29 cellular contexts compared by ENCODE assay signal in the genomic region with DNA sequence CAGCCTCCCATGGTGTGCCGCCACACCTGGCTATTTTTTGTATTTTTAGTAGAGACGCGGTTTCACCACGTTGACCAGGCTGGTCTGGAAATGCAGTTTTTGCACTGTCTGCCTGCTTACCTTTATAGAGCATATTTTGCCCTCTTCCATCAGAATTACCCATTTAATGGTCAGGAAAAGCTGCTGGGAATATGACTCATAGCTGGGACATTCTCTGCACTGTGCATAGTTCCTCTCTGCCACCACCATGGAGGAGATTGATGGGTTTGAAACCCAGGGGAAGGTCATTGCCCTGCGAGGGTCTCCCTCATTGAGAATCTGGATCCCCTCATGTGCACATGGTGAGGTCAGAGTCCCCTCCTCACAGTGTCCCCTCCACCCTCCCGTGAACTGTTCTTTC. TPM values are rescaled to one million over a fixed set of nuclear protein-coding genes. Genes with fewer than 3 reads are reported as not detected.
DNase-seq lines count a peak whose midpoint lies in the region; ATAC-seq and TF ChIP-seq lines count a peak whose summit lies in the region.
"Had no signal": no experiment of that assay in that cellular context is flagged by ENCODE, and none has a peak within 500 bp of the region (broad histone marks: within the 10 kb centered on the region; RNA-seq: fewer than 3 reads in every experiment).

No MANE protein-coding gene starts in this region.

- H3K9me3 ChIP-seq in SK-N-SH (no peaks in the 10 kb centered on the region), PC-3 (ENCODE audit: low read length) (no peaks in the 10 kb centered on the region), HAP-1 (no peaks in the 10 kb centered on the region)

- no peak overlapping the region for H3K9ac ChIP-seq in SK-N-SH
- H3K9ac ChIP-seq in PC-3 (ENCODE audit: low read length): no peak overlapping the region
- H3K9ac ChIP-seq: BLaER1, KMS-11 had no signal

- H3K27me3 Mint-ChIP-seq in naive B cell (no peaks in the 10 kb centered on the region), natural killer cell (ENCODE audit: low read depth in 2 of 2) (no peaks in the 10 kb centered on the region)
- H3K27me3 Mint-ChIP-seq: CD4-positive, alpha-beta T cell; IgD-negative memory B cell had no signal

- no peak for TF ChIP-seq CTCF in SK-N-SH (IDR thresholded peaks at IDR 0.05)
- TF ChIP-seq CTCF in PC-3 (conservative IDR thresholded peaks at IDR 0.05; ENCODE audit: low read depth, low read length): no peak
- TF ChIP-seq CTCF in natural killer cell (IDR thresholded peaks at IDR 0.05): no peak

- H3K36me3 ChIP-seq in SK-N-SH (replicated peaks in 1 of 2; ENCODE audit: control insufficient read depth in 1 of 2, insufficient read depth in 2 of 2, low read length in 1 of 2) (no peaks in the 10 kb centered on the region), PC-3 (ENCODE audit: low read depth, low read length) (no peaks in the 10 kb centered on the region), HAP-1 (replicated peaks) (no peaks in the 10 kb centered on the region)
- H3K36me3 ChIP-seq: BLaER1 had no signal

- H3K79me2 ChIP-seq in SK-N-SH (ENCODE audit: insufficient read depth) (no peaks in the 10 kb centered on the region), PC-3 (ENCODE audit: low read length) (no peaks in the 10 kb centered on the region)

- 68% methylated on average over 6 of the region's 6 CpGs for WGBS in SK-N-SH (ENCODE audit: low lambda C conversion rate)

- TF ChIP-seq RAD21 in SK-N-SH (IDR thresholded peaks at IDR 0.05; ENCODE audit: low read length): no peak

- in situ Hi-C loops in HAP-1 (cut with MboI; ENCODE audit: low sequenced_read_pairs): no loop called here

- H3K4me1 Mint-ChIP-seq in naive B cell (peaks cover 23 to 29% (median 24%) of the 10 kb centered on the region in 3 donors), natural killer cell (no peaks in the 10 kb centered on the region)

- H3F3A ChIP-seq in SK-N-SH (replicated peaks; ENCODE audit: insufficient read depth): no peaks in the 10 kb centered on the region
- no peaks in the 10 kb centered on the region for H3F3A ChIP-seq in PC-3 (ENCODE audit: low read length, unreplicated experiment)

- ATAC-seq in SK-N-SH treated with all-trans-retinoic acid at 6 μM for 48 hours (no peak), PC-3 (0 out of 2 replicates have a peak, but pooled peaks have one; percentile 4), naive B cell (ENCODE audit: low read depth in 2 of 2) (no peak), natural killer cell (no peak)
- ATAC-seq: GM23338, Panc1 had no signal

- TF ChIP-seq EP300 in SK-N-SH (IDR thresholded peaks at IDR 0.05; ENCODE audit: borderline replicate concordance in 1 of 2, low read depth in 1 of 2, low read length in 1 of 2): no peak

- BruUV-seq in PC-3 (replicated peaks; lab: Mats Ljungman, UMichigan): no TSS peak

- no peak overlapping the region for H3K4me2 ChIP-seq in SK-N-SH
- no peak overlapping the region for H3K4me2 ChIP-seq in PC-3 (ENCODE audit: low read length)
- H3K4me2 ChIP-seq: BLaER1, GM23338, KMS-11 had no signal

- H2AFZ ChIP-seq in SK-N-SH (ENCODE audit: low read depth) (no peak overlapping the region), PC-3 (ENCODE audit: low read length) (no peak overlapping the region)
- H2AFZ ChIP-seq: GM23338 had no signal

- H3K27ac ChIP-seq in SK-N-SH (ENCODE audit: low read depth in 2 of 2, low read length in 1 of 2): no peak overlapping the region
- no peak overlapping the region for H3K27ac ChIP-seq in PC-3 (ENCODE audit: low read length)
- H3K27ac ChIP-seq: 22Rv1, BLaER1, KMS-11, RWPE1 had no signal

- H3K9me3 Mint-ChIP-seq in naive B cell (peaks cover 0 to 5% (median 0%) of the 10 kb centered on the region in 7 donors), natural killer cell (no peaks in the 10 kb centered on the region)
- H3K9me3 Mint-ChIP-seq: CD4-positive, alpha-beta T cell; IgD-negative memory B cell had no signal

- H3K9me2 ChIP-seq in SK-N-SH (no peaks in the 10 kb centered on the region), PC-3 (replicated peaks; ENCODE audit: low read length) (no peaks in the 10 kb centered on the region)

- H4K20me1 ChIP-seq in SK-N-SH (ENCODE audit: insufficient read depth): no peaks in the 10 kb centered on the region
- H4K20me1 ChIP-seq in PC-3 (ENCODE audit: low read length): no peaks in the 10 kb centered on the region
- H4K20me1 ChIP-seq: BLaER1 had no signal

- intact Hi-C loops in PC-3 (cut with micrococcal nuclease) (loop anchor here (10.0 kb wide), 1 partner anchor 93 kb away; a partner anchor contains a TSS), natural killer cell (cut with micrococcal nuclease) (no loop called here)

- H3K27me3 ChIP-seq in SK-N-SH (ENCODE audit: insufficient read depth) (no peaks in the 10 kb centered on the region), PC-3 (ENCODE audit: low read length) (no peaks in the 10 kb centered on the region), HAP-1 (ENCODE audit: low read depth) (no peaks in the 10 kb centered on the region)
- H3K27me3 ChIP-seq: BLaER1 had no signal

- H3K4me3 Mint-ChIP-seq in naive B cell (no peak overlapping the region), natural killer cell (no peak overlapping the region)
- H3K4me3 Mint-ChIP-seq: CD4-positive, alpha-beta T cell; GM23338; IgD-negative memory B cell had no signal

- H3K27ac Mint-ChIP-seq in naive B cell: peak overlapping the region in 4 of 6 donors; percentile 16 to 86 (median 48)
- no peak overlapping the region for H3K27ac Mint-ChIP-seq in natural killer cell
- H3K27ac Mint-ChIP-seq: CD4-positive, alpha-beta T cell; GM23338 had no signal

- DNase-seq in SK-N-SH (no peak), EL (peak; percentile 38), PC-3 (no peak), naive B cell (no peak), HAP-1 (ENCODE audit: low spot score in 2 of 2) (no peak), natural killer cell (no peak), HuH-7.5 (ENCODE audit: low spot score) (no peak)
- DNase-seq: ACHN, DMS79, HCEC 1CT, NCI-H1092, NCI-H1417 treated with DMSO at 0.1 percent for 48 hours, NCI-H1694 treated with DMSO at 0.1 percent for 48 hours, NCI-H2081, NCI-H2171, NCI-H226, NCI-H510A, NCI-H69, SHP77 had no signal

- H3K4me1 ChIP-seq in SK-N-SH (ENCODE audit: control insufficient read depth in 1 of 2, insufficient read depth in 2 of 2, low read depth in 1 of 2, low read length in 1 of 2) (no peaks in the 10 kb centered on the region), PC-3 (ENCODE audit: insufficient read depth, low read length) (peaks cover 5% of the 10 kb centered on the region; the same call in 1 of the 2 replicates), HAP-1 (no peaks in the 10 kb centered on the region)

- H3K36me3 Mint-ChIP-seq in naive B cell: peaks cover 6 to 22% of the 10 kb centered on the region in 2 donors
- H3K36me3 Mint-ChIP-seq in natural killer cell: peaks cover 6% of the 10 kb centered on the region

- CTCF ChIA-PET in SK-N-SH (lab: Yijun Ruan, JAX): interaction anchor here (6.7 kb wide), 1 partner anchor 175 kb away, joined by 122 read pairs; no protein-coding TSS in a partner anchor
- CTCF ChIA-PET in PC-3 (lab: Charles Lee): no interaction called here

- H3K4me3 ChIP-seq in SK-N-SH (ENCODE audit: low read depth in 2 of 2, low read length in 1 of 2) (no peak overlapping the region), PC-3 (ENCODE audit: low read length) (no peak overlapping the region), HAP-1 (no peak overlapping the region)
- H3K4me3 ChIP-seq: BLaER1, GM23338 had no signal

- POLR2A ChIA-PET in SK-N-SH (lab: Yijun Ruan, JAX): no interaction called here
- POLR2A ChIA-PET in PC-3 (lab: Charles Lee; ENCODE audit: unreplicated experiment): no interaction called here

TF ChIP-seq in SK-N-SH, 30 proteins besides CTCF, POLR2A, EP300 and RAD21 (continues in another document):
- TF ChIP-seq TEAD4 (IDR thresholded peaks at IDR 0.05; ENCODE audit: borderline replicate concordance, insufficient read depth) (no peak), FOSL2 (IDR thresholded peaks at IDR 0.05; ENCODE audit: borderline replicate concordance, low read depth) (peak; percentile 33; the same call in 1 of the 2 replicates)
- TF ChIP-seq, protein P1, sequence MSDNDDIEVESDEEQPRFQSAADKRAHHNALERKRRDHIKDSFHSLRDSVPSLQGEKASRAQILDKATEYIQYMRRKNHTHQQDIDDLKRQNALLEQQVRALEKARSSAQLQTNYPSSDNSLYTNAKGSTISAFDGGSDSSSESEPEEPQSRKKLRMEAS (IDR thresholded peaks at IDR 0.05; ENCODE audit: low read depth): no peak

TF ChIP-seq in SK-N-SH treated with all-trans-retinoic acid at 6 μM for 48 hours, 23 proteins besides CTCF, POLR2A, EP300 and RAD21:
- no peak for TF ChIP-seq ZNF565 (CRISPR knock-in tag; conservative IDR thresholded peaks at IDR 0.05; ENCODE audit: low read depth)

RNA-seq across cellular contexts. Expression of a gene that starts 32.1 kb away (rescaled TPM):
- polyA plus RNA-seq in SK-N-SH (2012; rRNA removed): 1.6 and 1.9 TPM in 2 replicates
- polyA plus RNA-seq in SK-N-SH (2012; cell fraction: cytosol; rRNA removed): 1.1 TPM in 2 replicates
- 6.9 and 7.6 TPM in 2 replicates for polyA plus RNA-seq in SK-N-SH (2012; cell fraction: nucleus; rRNA removed)
- total RNA-seq in PC-3 (2014; rRNA removed): 12.6 and 22.0 TPM in 2 replicates
- 100 to 1,000 TPM in 2 of 6 donors, 10 to 100 TPM in 4; 62.0 to 119 (median 77.7) TPM for polyA plus RNA-seq in naive B cell (ENCODE audit: low read depth in 6 of 6)
- total RNA-seq in natural killer cell: 10 to 100 TPM; 22.7 to 67.0 (median 60.6) TPM

RNA-seq across cellular contexts. Expression of a gene that starts 49.8 kb away (rescaled TPM):
- polyA plus RNA-seq in SK-N-SH (2012; rRNA removed) (not detected in 2 replicates), naive B cell (ENCODE audit: low read depth in 6 of 6) (not detected)
- not detected in 2 replicates for polyA plus RNA-seq in SK-N-SH (2012; cell fraction: cytosol; rRNA removed)
- polyA plus RNA-seq in SK-N-SH (2012; cell fraction: nucleus; rRNA removed): not detected in 2 replicates
- total RNA-seq in PC-3 (2014; rRNA removed) (9.3 and 15.8 TPM in 2 replicates), natural killer cell (not detected)
- total RNA-seq: CD4-positive, alpha-beta T cell; SK-MEL-5 had no signal
- polyA plus RNA-seq: IgD-negative memory B cell had no signal

Comparison
In these comparisons a context has a peak if more than half of its experiments do, and no peak if none do; other contexts are left out.
1. H3K27ac Mint-ChIP-seq: peak in naive B cell (4 of 6); none in natural killer cell (0 of 2).
2. RNA of a gene that starts 49.8 kb away (total RNA-seq): 9.3 to 15.8 TPM in PC-3; not detected in natural killer cell; every median in the first group is over 10 times any median in the second.